18 cellular contexts compared by ENCODE assay signal in the genomic region with DNA sequence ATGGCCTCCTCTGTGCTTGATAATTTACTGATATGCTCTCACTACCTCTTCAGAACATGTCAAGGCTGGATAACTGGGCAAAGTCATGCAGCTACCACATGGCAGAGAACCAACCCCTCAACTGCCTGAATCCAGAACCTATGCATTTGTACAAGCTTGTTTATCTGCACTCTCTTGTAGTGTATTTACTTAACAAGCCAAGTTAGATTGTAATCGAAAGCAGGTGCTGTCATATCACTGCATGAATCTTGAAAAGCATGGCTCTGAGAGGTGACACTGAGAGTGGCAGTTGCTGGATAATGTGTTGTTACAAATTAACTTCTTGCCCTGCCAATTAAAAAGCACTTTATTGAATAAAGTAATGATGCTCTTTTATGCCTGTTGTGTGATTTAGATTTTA.
"Had no signal": no experiment of that assay in that cellular context is flagged by ENCODE, and none has a peak within 500 bp of the region (broad histone marks: within the 10 kb centered on the region; RNA-seq: fewer than 3 reads in every experiment).

No MANE protein-coding gene starts in this region.

- H3K27ac ChIP-seq: esophagus squamous epithelium, left lung, tibial nerve, WERI-Rb-1 had no signal

- DNase-seq: activated CD4-positive, alpha-beta memory T cell treated with anti-CD3 and anti-CD28 coated beads, Interleukin-2, amount 10 ng/mL, durations not matched to agents 7 days and 5 days; activated CD4-positive, alpha-beta T cell treated with anti-CD3 and anti-CD28 coated beads for 1 hour; activated CD4-positive, alpha-beta T cell treated with anti-CD3 and anti-CD28 coated beads, Interleukin-2, amount 10 ng/mL, durations not matched to agents 7 days and 5 days; activated naive CD4-positive, alpha-beta T cell; activated T-cell treated with anti-CD3 and anti-CD28 coated beads, Interleukin-2, amount 50 U/mL, for 48 hours; dermis blood vessel endothelial cell; effector CD4-positive, alpha-beta T cell; esophagus squamous epithelium; left lung; mesendoderm; natural killer cell; right cardiac atrium; stimulated activated CD4-positive, alpha-beta T cell treated with anti-CD3 and anti-CD28 coated beads, Interleukin-15, amount 100 ng/mL, for 24 hours; stimulated activated CD4-positive, alpha-beta T cell treated with anti-CD3 and anti-CD28 coated beads, Interleukin-2, amount 100 ng/mL, for 24 hours; stimulated activated naive CD4-positive, alpha-beta T cell; T1000; WERI-Rb-1 had no signal
